ENCODE assay signal across 1 cellular context in genomic region chr11:73982990-73983763, GRCh38.
TF ChIP-seq lines count a peak whose summit lies in the region.

No MANE protein-coding gene starts in this region.

TF ChIP-seq in A549, 52 proteins besides CTCF, POLR2A, EP300 and RAD21 (continued from another document):
- TF ChIP-seq BHLHE40 (IDR thresholded peaks at IDR 0.05; ENCODE audit: low read depth, low read length), result peak; percentile 63; the same call in 1 of the 2 replicates
- no peak for TF ChIP-seq GATA3 (IDR thresholded peaks at IDR 0.05; ENCODE audit: borderline replicate concordance)
TF ChIP-seq in A549: peak in this region for 18.
